ENCODE assay signal across 17 cellular contexts in the genomic region with DNA sequence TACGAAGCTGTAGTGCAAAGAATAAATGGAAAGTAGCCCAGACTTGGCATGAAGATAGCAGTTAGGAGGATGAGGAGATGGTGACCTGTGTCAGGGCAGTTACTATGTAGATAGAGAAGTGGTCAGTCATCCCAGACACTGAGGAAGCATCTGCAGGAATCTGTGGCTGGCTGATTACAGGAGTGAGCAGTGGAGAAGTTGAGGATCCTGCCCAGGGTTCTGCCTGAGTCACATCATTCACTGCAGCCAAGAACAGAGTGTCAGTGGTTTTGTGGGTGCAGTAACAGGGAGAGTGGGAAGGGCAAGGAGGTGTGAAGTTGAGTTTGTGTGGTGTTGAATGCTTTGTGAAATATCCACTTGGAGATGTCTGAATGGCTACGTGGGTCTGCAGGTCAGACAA.
DNase-seq lines count a peak whose midpoint lies in the region; ATAC-seq and TF ChIP-seq lines count a peak whose summit lies in the region.
"Had no signal": no experiment of that assay in that cellular context is flagged by ENCODE, and none has a peak within 500 bp of the region (broad histone marks: within the 10 kb centered on the region; RNA-seq: fewer than 3 reads in every experiment).

No MANE protein-coding gene starts in this region.

- H3K9me3 ChIP-seq in neuronal stem cell (replicated peaks in 1 of 2; ENCODE audit: control insufficient read depth in 2 of 2, insufficient read depth in 1 of 2, low read depth in 1 of 2, low read length in 2 of 2) (peaks cover 0 to 4% of the 10 kb centered on the region in 2 donors), left lung (no peaks in the 10 kb centered on the region)
- H3K9me3 ChIP-seq: body of pancreas, esophagus muscularis mucosa, thoracic aorta had no signal

- H3K9ac ChIP-seq in neuronal stem cell (ENCODE audit: low read depth, low read length, poor library complexity), result no peak overlapping the region
- H3K9ac ChIP-seq: parathyroid adenoma had no signal

- H3K36me3 ChIP-seq in brain microvascular endothelial cell (replicated peaks) (no peaks in the 10 kb centered on the region), neuronal stem cell (replicated peaks in 1 of 2; ENCODE audit: control insufficient read depth in 2 of 2, insufficient read depth in 2 of 2, low read length in 2 of 2) (no peaks in the 10 kb centered on the region), left lung (no peaks in the 10 kb centered on the region)
- H3K36me3 ChIP-seq: esophagus muscularis mucosa, thoracic aorta had no signal

- H2BK15ac ChIP-seq in neuronal stem cell (ENCODE audit: low read length), result no peak overlapping the region

- H3K27me3 ChIP-seq in brain microvascular endothelial cell (replicated peaks), result no peaks in the 10 kb centered on the region
- H3K27me3 ChIP-seq in neuronal stem cell (ENCODE audit: control insufficient read depth in 3 of 3, insufficient read depth in 3 of 3, low read depth in 1 of 3, low read length in 3 of 3), result no peaks in the 10 kb centered on the region
- H3K27me3 ChIP-seq in left lung, result no peaks in the 10 kb centered on the region
- H3K27me3 ChIP-seq: body of pancreas, esophagus muscularis mucosa had no signal

- in situ Hi-C loops in brain microvascular endothelial cell (cut with HindIII; ENCODE audit: low pct_ligation_motif_present, low sequenced_read_pairs), result no loop called here

- H3K4me2 ChIP-seq in neuronal stem cell (ENCODE audit: insufficient read depth, low read length, poor library complexity, severe bottlenecking), result no peak overlapping the region
- H3K4me2 ChIP-seq: smooth muscle cell had no signal

- H3K18ac ChIP-seq in neuronal stem cell (ENCODE audit: low read length), result no peak overlapping the region

- peak; percentile 28 for DNase-seq in EL
- DNase-seq in NB4 (ENCODE audit: low read depth), result peak; percentile 3
- DNase-seq in brain microvascular endothelial cell, result peak; percentile 62
- no peak for DNase-seq in neuronal stem cell (ENCODE audit: low spot score)
- DNase-seq in SHP77 (lab: John Stamatoyannopoulos, UW), result no peak
- no peak for DNase-seq in effector CD4-positive, alpha-beta T cell
- no peak for DNase-seq in left lung
- DNase-seq: activated CD8-positive, alpha-beta memory T cell treated with anti-CD3 and anti-CD28 coated beads, Interleukin-2, amount 10 ng/mL, durations not matched to agents 7 days and 5 days; activated gamma-delta T cell treated with Interleukin-2 at 50 U/mL for 16 hours; body of pancreas had no signal

- H2BK5ac ChIP-seq in neuronal stem cell (ENCODE audit: low read length), result no peak overlapping the region

- TF ChIP-seq CTCF in NB4 (IDR thresholded peaks at IDR 0.05; ENCODE audit: low read depth, low read length) (no peak), brain microvascular endothelial cell (IDR thresholded peaks at IDR 0.05; ENCODE audit: low read depth, low read length, missing control alignments) (no peak), left lung (IDR thresholded peaks at IDR 0.05) (no peak)

- H2BK120ac ChIP-seq in neuronal stem cell (ENCODE audit: low read depth, low read length), result no peak overlapping the region

- peak overlapping the region; percentile 39 for H3K14ac ChIP-seq in neuronal stem cell (ENCODE audit: low read length)

- H3K4ac ChIP-seq in neuronal stem cell (ENCODE audit: low read length), result no peak overlapping the region

- H3K4me3 ChIP-seq in NB4 (ENCODE audit: low read depth, low read length) (no peak overlapping the region), brain microvascular endothelial cell (ENCODE audit: low read depth, low read length) (no peak overlapping the region), neuronal stem cell (ENCODE audit: low read length in 2 of 2) (no peak overlapping the region), left lung (no peak overlapping the region)
- H3K4me3 ChIP-seq: body of pancreas, esophagus muscularis mucosa, smooth muscle cell, thoracic aorta had no signal

- H4K8ac ChIP-seq in neuronal stem cell (ENCODE audit: low read depth, low read length), result no peak overlapping the region

- no peak for TF ChIP-seq POLR2A in NB4 (IDR thresholded peaks at IDR 0.05; ENCODE audit: extremely low read depth, insufficient read length)

- ATAC-seq in GM21619 (IDR thresholded peaks at IDR 0.05; ENCODE audit: unreplicated experiment), result no peak
- no peak for ATAC-seq in left lung
- ATAC-seq: activated CD4-positive, CD25-positive, alpha-beta regulatory T cell treated with anti-CD3 and anti-CD28 coated beads, Interleukin-2, amount 50 U/mL, for 24 hours; activated CD8-positive, alpha-beta memory T cell treated with anti-CD3 and anti-CD28 coated beads, Interleukin-2, amount 10 ng/mL, durations not matched to agents 7 days and 5 days; body of pancreas had no signal

- H3K79me1 ChIP-seq in neuronal stem cell (ENCODE audit: low read depth, low read length), result no peaks in the 10 kb centered on the region

- intact Hi-C loops in left lung (cut with DNase I), result no loop called here

- no CpG with 5 or more reads among the region's 2 CpGs for whole genome bisulfite sequencing in neuronal stem cell (ENCODE audit: extremely low coverage in 2 of 2, insufficient read length in 2 of 2, insufficient replicate concordance in 1 of 2), 2 donors

- H3K23ac ChIP-seq in neuronal stem cell (ENCODE audit: low read depth, low read length, poor library complexity), result no peak overlapping the region

- H2AK5ac ChIP-seq in neuronal stem cell (ENCODE audit: low read depth, low read length), result no peak overlapping the region

- H2BK12ac ChIP-seq in neuronal stem cell (ENCODE audit: low read length), result no peak overlapping the region

- no peak overlapping the region for H4K91ac ChIP-seq in neuronal stem cell (ENCODE audit: low read depth, low read length, poor library complexity)

- no peak overlapping the region for H2AFZ ChIP-seq in neuronal stem cell (ENCODE audit: low read length)
- H2AFZ ChIP-seq: parathyroid adenoma had no signal

- H3K27ac ChIP-seq in brain microvascular endothelial cell (no peak overlapping the region), neuronal stem cell (replicated peaks; ENCODE audit: low read length) (no peak overlapping the region), left lung (no peak overlapping the region)
- H3K27ac ChIP-seq: body of pancreas, esophagus muscularis mucosa, parathyroid adenoma, RWPE1, thoracic aorta had no signal

- H3K4me1 ChIP-seq in neuronal stem cell (ENCODE audit: control insufficient read depth in 2 of 2, insufficient read depth in 1 of 2, low read depth in 1 of 2, low read length in 2 of 2) (no peaks in the 10 kb centered on the region), left lung (no peaks in the 10 kb centered on the region)
- H3K4me1 ChIP-seq: body of pancreas, esophagus muscularis mucosa, parathyroid adenoma had no signal

Comparison
In these comparisons a context has a peak if more than half of its experiments do, and no peak if none do; other contexts are left out.
1. DNase-seq: peak in EL (single experiment), NB4 (single experiment) and brain microvascular endothelial cell (single experiment); none in neuronal stem cell (single experiment), SHP77 (0 of 2), effector CD4-positive, alpha-beta T cell (single experiment) and left lung (0 of 2).